10 cellular contexts compared by ENCODE assay signal in the genomic region with DNA sequence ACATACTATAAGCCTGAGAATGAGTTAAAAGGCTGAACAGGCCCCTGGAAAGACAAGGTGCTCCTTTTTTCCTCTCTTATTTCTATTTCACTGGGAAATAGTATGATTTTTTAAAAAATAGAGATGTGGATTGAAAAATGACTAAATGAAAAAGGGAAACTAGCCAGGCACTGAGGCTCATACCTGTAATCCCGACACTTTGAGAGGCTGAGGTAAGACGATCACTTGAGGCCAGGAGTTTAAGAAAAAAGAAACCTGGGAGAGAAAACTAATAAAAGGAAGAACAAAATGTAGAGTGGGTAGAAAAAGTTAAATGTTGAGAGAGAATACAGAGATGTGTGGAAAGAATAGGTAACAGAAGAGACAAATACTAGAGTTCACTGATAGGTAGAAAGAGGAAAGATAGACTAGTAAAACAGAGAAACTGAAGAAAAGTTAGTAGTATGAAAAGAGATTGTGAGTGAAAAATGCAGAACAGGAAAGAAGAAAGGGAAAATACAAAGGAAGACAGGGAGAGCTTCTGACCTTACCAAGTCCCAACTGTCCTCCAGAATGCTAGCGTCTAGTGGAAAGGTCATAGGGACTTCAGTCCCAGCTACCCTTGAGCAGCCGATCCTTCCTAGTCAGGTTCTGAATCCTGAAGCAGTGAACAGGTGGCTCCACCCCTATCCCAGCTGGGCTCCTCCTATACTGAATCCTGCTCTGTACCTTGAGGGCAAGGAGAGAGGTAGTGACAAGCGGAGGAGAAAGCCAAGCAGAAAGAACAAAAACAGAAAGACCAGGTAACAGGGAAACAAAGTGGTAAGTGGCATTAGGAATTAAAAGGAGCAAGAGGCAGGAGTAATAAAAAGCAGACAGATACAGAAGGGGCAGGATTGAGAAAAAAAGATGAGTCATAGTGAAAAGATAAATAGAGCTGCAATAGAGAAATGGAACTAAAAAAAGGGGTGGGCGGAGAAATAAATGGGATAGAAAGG. TPM values are rescaled to one million over a fixed set of nuclear protein-coding genes. Genes with fewer than 3 reads are reported as not detected.
DNase-seq lines count a peak whose midpoint lies in the region; ATAC-seq and TF ChIP-seq lines count a peak whose summit lies in the region.
"Had no signal": no experiment of that assay in that cellular context is flagged by ENCODE, and none has a peak within 500 bp of the region (broad histone marks: within the 10 kb centered on the region; RNA-seq: fewer than 3 reads in every experiment).

No MANE protein-coding gene starts in this region.

- H3K9me3 ChIP-seq in WERI-Rb-1 (ENCODE audit: severe bottlenecking) = no peaks in the 10 kb centered on the region
- H3K9me3 ChIP-seq in transverse colon = no peaks in the 10 kb centered on the region
- H3K9me3 ChIP-seq: thoracic aorta had no signal

- 59 to 80% methylated on average over 3 to 6 of the region's 6 CpGs for WGBS in transverse colon (ENCODE audit: low coverage in 1 of 2), 2 donors

- intact Hi-C loops in transverse colon (cut with DNase I; ENCODE audit: low total_unique reads) = no loop called here

- no peaks in the 10 kb centered on the region for H3K9me3 Mint-ChIP-seq in activated naive CD4-positive, alpha-beta T cell treated with anti-CD3 and anti-CD28 coated beads, Interleukin-2, amount 50 U/mL, for 72 hours

- no peak for TF ChIP-seq EP300 in transverse colon (IDR thresholded peaks at IDR 0.05; ENCODE audit: low read depth)

- TF ChIP-seq CTCF in WERI-Rb-1 (IDR thresholded peaks at IDR 0.05; ENCODE audit: low read depth, low read length) = no peak
- no peak for TF ChIP-seq CTCF in transverse colon (IDR thresholded peaks at IDR 0.05)

- H3K27ac ChIP-seq in WERI-Rb-1 = no peak overlapping the region
- H3K27ac ChIP-seq in transverse colon = peak overlapping the region; percentile 2 to 61 (median 33)
- H3K27ac ChIP-seq: thoracic aorta had no signal

- H3K36me3 ChIP-seq in WERI-Rb-1 (no peaks in the 10 kb centered on the region; the same call in 1 of the 2 replicates), transverse colon (no peaks in the 10 kb centered on the region)
- H3K36me3 ChIP-seq: thoracic aorta had no signal

- TF ChIP-seq POLR2A in transverse colon (IDR thresholded peaks at IDR 0.05) = peak; percentile 67

- no peak for DNase-seq in activated naive CD4-positive, alpha-beta T cell treated with anti-CD3 and anti-CD28 coated beads, Interleukin-2, amount 50 U/mL, for 72 hours (ENCODE audit: low spot score in 2 of 2)
- DNase-seq in activated naive CD4-positive, alpha-beta T cell (lab: John Stamatoyannopoulos, UW) = no peak
- DNase-seq in WERI-Rb-1 (peak; percentile 39), iPS-NIHi11 (ENCODE audit: low spot score) (peak; percentile 75), transverse colon (peak; percentile 67), NCI-H2081 treated with DMSO at 0.1 percent for 48 hours (lab: John Stamatoyannopoulos, UW) (no peak)
- DNase-seq: DMS 273 treated with DMSO at 0.1 percent for 48 hours had no signal

- peak overlapping the region; percentile 24 to 65 for H3K27ac Mint-ChIP-seq in activated naive CD4-positive, alpha-beta T cell treated with anti-CD3 and anti-CD28 coated beads, Interleukin-2, amount 50 U/mL, for 72 hours

- ATAC-seq in activated naive CD4-positive, alpha-beta T cell treated with anti-CD3 and anti-CD28 coated beads, Interleukin-2, amount 50 U/mL, for 72 hours = no peak
- ATAC-seq in HG03439 (IDR thresholded peaks at IDR 0.05; ENCODE audit: unreplicated experiment) (no peak), GM18907 (IDR thresholded peaks at IDR 0.05; ENCODE audit: unreplicated experiment) (no peak)

- H3K36me3 Mint-ChIP-seq in activated naive CD4-positive, alpha-beta T cell treated with anti-CD3 and anti-CD28 coated beads, Interleukin-2, amount 50 U/mL, for 72 hours = peaks cover 0 to 13% of the 10 kb centered on the region in 2 donors

- no peaks in the 10 kb centered on the region for H3K27me3 ChIP-seq in WERI-Rb-1 (ENCODE audit: insufficient read depth, low read depth, severe bottlenecking)
- H3K27me3 ChIP-seq in transverse colon = no peaks in the 10 kb centered on the region

- H3K4me1 ChIP-seq in transverse colon = peaks cover 0 to 35% (median 12%) of the 10 kb centered on the region in 4 donors

- H3K4me3 ChIP-seq in WERI-Rb-1 (ENCODE audit: low read depth, low read length) = no peak overlapping the region
- peak overlapping the region in 1 of 4 donors; percentile 17 for H3K4me3 ChIP-seq in transverse colon
- H3K4me3 ChIP-seq: thoracic aorta had no signal

- in situ Hi-C loops in transverse colon (cut with MboI; ENCODE audit: low pct_ligation_motif_present in 1 of 4, low pct_unique_long_range_greater_than_20kb in 1 of 4, low sequenced_read_pairs in 3 of 4) = no loop called here

RNA-seq across cellular contexts. Expression of gene TMEM116, which starts 7.3 kb away (rescaled TPM):
- 10 to 100 TPM; 16.9 to 18.5 TPM for total RNA-seq in activated naive CD4-positive, alpha-beta T cell treated with anti-CD3 and anti-CD28 coated beads, Interleukin-2, amount 50 U/mL, for 72 hours
- total RNA-seq in transverse colon = 10 to 100 TPM; 17.6 to 35.9 (median 25.2) TPM

RNA-seq across cellular contexts. Expression of gene ERP29, which starts 7.5 kb away (rescaled TPM):
- total RNA-seq in activated naive CD4-positive, alpha-beta T cell treated with anti-CD3 and anti-CD28 coated beads, Interleukin-2, amount 50 U/mL, for 72 hours = 10 to 100 TPM; 78.9 to 95.1 TPM
- 10 to 100 TPM; 16.5 to 69.8 (median 37.5) TPM for total RNA-seq in transverse colon

Comparison
In these comparisons a context has a peak if more than half of its experiments do, and no peak if none do; other contexts are left out.
1. DNase-seq: peak in WERI-Rb-1 (single experiment), iPS-NIHi11 (single experiment) and transverse colon (single experiment); none in activated naive CD4-positive, alpha-beta T cell treated with anti-CD3 and anti-CD28 coated beads, Interleukin-2, amount 50 U/mL, for 72 hours (0 of 2), activated naive CD4-positive, alpha-beta T cell (0 of 4) and NCI-H2081 treated with DMSO at 0.1 percent for 48 hours (single experiment).